In the genomic region with DNA sequence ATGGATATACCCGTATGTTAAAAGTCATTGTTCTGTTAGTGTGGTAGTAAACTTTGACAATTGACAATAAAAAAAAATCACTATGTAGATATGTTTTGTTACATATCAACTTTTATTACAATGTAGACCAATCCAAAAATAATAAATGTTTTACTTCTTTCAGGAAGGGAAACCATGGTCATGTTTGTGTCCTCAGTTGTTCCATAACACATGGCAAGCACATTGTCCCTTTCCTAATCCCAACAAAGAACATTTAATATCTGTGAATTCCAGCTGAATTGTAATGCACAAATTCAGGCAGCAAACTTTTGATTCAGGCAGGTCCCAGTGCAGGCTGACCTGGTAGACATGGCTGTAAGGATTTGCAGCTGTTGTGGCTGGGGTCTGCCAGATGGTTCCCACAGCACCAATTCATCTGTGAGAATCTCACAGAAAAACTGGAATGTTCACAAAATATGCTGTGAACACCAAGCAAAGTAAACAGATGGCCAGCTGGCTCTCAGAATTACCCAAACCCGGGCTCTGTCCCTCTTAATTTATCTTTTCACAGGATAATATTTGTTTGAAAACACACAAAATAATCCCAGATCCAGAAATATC, we compare ENCODE assay signal across 1 cellular context.
TF ChIP-seq lines count a peak whose summit lies in the region.

No MANE protein-coding gene starts in this region.

TF ChIP-seq in A549, 52 proteins besides CTCF, POLR2A, EP300 and RAD21:
- no peak for TF ChIP-seq KDM5A (IDR thresholded peaks at IDR 0.05)
- TF ChIP-seq, protein P1, sequence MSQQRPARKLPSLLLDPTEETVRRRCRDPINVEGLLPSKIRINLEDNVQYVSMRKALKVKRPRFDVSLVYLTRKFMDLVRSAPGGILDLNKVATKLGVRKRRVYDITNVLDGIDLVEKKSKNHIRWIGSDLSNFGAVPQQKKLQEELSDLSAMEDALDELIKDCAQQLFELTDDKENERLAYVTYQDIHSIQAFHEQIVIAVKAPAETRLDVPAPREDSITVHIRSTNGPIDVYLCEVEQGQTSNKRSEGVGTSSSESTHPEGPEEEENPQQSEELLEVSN (IDR thresholded peaks at IDR 0.05; ENCODE audit: borderline replicate concordance, low read depth): no peak
